Comparison of ENCODE assay signal across 8 cellular contexts in the genomic region with DNA sequence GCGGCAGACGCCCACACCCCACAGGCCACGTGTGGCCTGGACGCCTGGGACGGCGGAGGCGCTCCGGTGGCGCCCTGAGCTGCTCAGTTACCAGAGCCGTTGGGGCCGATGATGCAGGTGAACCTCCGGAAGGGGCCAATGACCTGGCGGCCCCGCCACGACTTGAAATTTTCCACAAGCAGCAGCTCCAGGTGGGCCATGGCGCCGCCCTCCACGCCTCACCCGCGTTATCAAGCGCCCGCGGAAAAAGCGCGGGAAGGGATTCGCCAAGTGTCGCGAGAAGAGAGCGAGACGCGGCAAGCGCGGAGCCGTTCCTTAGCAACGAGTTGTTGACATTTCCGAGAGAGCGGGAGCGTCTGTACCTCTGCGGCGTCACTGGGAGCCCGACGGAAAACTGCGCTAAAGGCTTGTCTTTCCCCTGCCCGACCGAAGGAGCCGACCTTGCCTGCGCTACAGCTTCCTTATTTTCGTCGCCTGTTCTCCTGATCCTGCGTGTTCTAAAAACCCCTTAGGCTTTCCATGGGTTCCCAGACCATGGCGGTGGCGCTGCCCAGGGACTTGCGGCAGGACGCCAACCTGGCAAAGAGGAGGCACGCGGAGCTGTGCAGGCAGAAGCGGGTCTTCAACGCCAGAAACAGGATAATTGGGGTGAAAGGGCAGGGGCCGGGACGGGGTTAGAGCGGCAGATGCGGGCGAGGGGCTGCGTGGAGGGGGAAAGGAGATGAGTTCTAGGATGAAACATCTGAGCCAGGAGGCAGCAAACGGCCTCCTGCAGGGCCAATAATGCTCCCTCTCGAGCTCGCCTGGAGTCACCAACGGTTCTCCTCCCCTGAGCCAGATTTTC. TPM values are rescaled to one million over a fixed set of nuclear protein-coding genes. Genes with fewer than 3 reads are reported as not detected.
A peak's percentile ranks its signal among the peaks of the same experiment; 100 is the strongest.
DNase-seq lines count a peak whose midpoint lies in the region; ATAC-seq and TF ChIP-seq lines count a peak whose summit lies in the region.

Gene RIBC2 (plus strand): TSS at position 326 of the 844 bp plus-strand sequence. CDS start 194 bp downstream, at position 520.
Gene SMC1B (minus strand): TSS at position 232 of the 844 bp plus-strand sequence. CDS start 32 bp downstream, at position 200.

- H3K9me3 Mint-ChIP-seq in CD4-positive, alpha-beta T cell, result no peaks in the 10 kb centered on the region
- H3K9me3 Mint-ChIP-seq in stimulated activated naive CD8-positive, alpha-beta T cell treated with anti-CD3 and anti-CD28 coated beads, Interleukin-15, amount 100 ng/mL, for 72 hours, result no peaks in the 10 kb centered on the region

- no peak for TF ChIP-seq EP300 in gastroesophageal sphincter (IDR thresholded peaks at IDR 0.05)

- DNase-seq in CD4-positive, alpha-beta T cell, result peak; percentile 59 to 79 (median 70)
- peak; percentile 85 for DNase-seq in HT-29 (ENCODE audit: low spot score)
- DNase-seq in RPMI8226, result peak; percentile 78
- peak; percentile 57 for DNase-seq in activated gamma-delta T cell treated with anti-CD3 and anti-CD28 coated beads, Interleukin-2, amount 50 U/mL, for 16 hours (ENCODE audit: low read depth)
- DNase-seq in stimulated activated naive CD8-positive, alpha-beta T cell treated with anti-CD3 and anti-CD28 coated beads, Interleukin-15, amount 100 ng/mL, for 72 hours, result peak; percentile 82 to 94

- no peaks in the 10 kb centered on the region for H3K36me3 Mint-ChIP-seq in CD4-positive, alpha-beta T cell (ENCODE audit: low read depth)

- peak within 1 kb of the TSS; percentile 9 to 52 for H3K4me3 ChIP-seq in gastroesophageal sphincter
- peak within 1 kb of the TSS; percentile 12 to 47 for H3K4me3 ChIP-seq in neutrophil (ENCODE audit: low read depth in 1 of 2, low read length in 1 of 2)

- H3K4me3 Mint-ChIP-seq in CD4-positive, alpha-beta T cell, result peak within 1 kb of the TSS; percentile 69
- peak within 1 kb of the TSS; percentile 87 to 92 for H3K4me3 Mint-ChIP-seq in stimulated activated naive CD8-positive, alpha-beta T cell treated with anti-CD3 and anti-CD28 coated beads, Interleukin-15, amount 100 ng/mL, for 72 hours

- H3K27me3 ChIP-seq in CD4-positive, alpha-beta T cell (ENCODE audit: control insufficient read depth, insufficient read depth, low read length), result no peaks in the 10 kb centered on the region
- H3K27me3 ChIP-seq in gastroesophageal sphincter (peaks cover 17% of the 10 kb centered on the region), neutrophil (peaks cover 9% of the 10 kb centered on the region)

- peaks cover 5% of the 10 kb centered on the region for H3K27me3 Mint-ChIP-seq in CD4-positive, alpha-beta T cell
- H3K27me3 Mint-ChIP-seq in stimulated activated naive CD8-positive, alpha-beta T cell treated with anti-CD3 and anti-CD28 coated beads, Interleukin-15, amount 100 ng/mL, for 72 hours, result peaks cover 8% of the 10 kb centered on the region

- intact Hi-C loops in CD4-positive, alpha-beta T cell (cut with DNase I, micrococcal nuclease), result no loop called here

- H3K4me1 ChIP-seq in gastroesophageal sphincter (peaks cover 0 to 14% (median 4%) of the 10 kb centered on the region in 3 donors), neutrophil (ENCODE audit: control insufficient read depth in 1 of 2, insufficient read depth in 1 of 2, low read depth in 1 of 2, low read length in 1 of 2) (peaks cover 14 to 15% of the 10 kb centered on the region in 2 experiments)

- no peak for TF ChIP-seq POLR2A in gastroesophageal sphincter (IDR thresholded peaks at IDR 0.05)

- peak within 1 kb of the TSS; percentile 33 for H3K27ac Mint-ChIP-seq in CD4-positive, alpha-beta T cell
- peak within 1 kb of the TSS; percentile 91 to 98 for H3K27ac Mint-ChIP-seq in stimulated activated naive CD8-positive, alpha-beta T cell treated with anti-CD3 and anti-CD28 coated beads, Interleukin-15, amount 100 ng/mL, for 72 hours

- H3K36me3 ChIP-seq in gastroesophageal sphincter, result no peaks in the 10 kb centered on the region
- peaks cover 6% of the 10 kb centered on the region for H3K36me3 ChIP-seq in neutrophil

- peak within 1 kb of the TSS; percentile 50 for H3K27ac ChIP-seq in CD4-positive, alpha-beta T cell (ENCODE audit: low read depth, low read length)
- H3K27ac ChIP-seq in gastroesophageal sphincter, result peak within 1 kb of the TSS in 2 of 4 donors; percentile 30 to 46
- no peak within 1 kb of the TSS for H3K27ac ChIP-seq in neutrophil

- POLR2A ChIA-PET in CD4-positive, alpha-beta T cell (lab: Charles Lee), result interaction anchor here (0.6 kb wide), 1 partner anchor 77 kb away, joined by 3 read pairs; no protein-coding TSS in a partner anchor

- 3 to 4% methylated on average over 13 of the region's 68 CpGs for WGBS in gastroesophageal sphincter (ENCODE audit: low coverage in 1 of 2), 2 donors

- no peaks in the 10 kb centered on the region for H3K9me3 ChIP-seq in CD4-positive, alpha-beta T cell (ENCODE audit: control insufficient read depth, low read length)
- H3K9me3 ChIP-seq in gastroesophageal sphincter, result no peaks in the 10 kb centered on the region
- no peaks in the 10 kb centered on the region for H3K9me3 ChIP-seq in neutrophil

- no peak for TF ChIP-seq CTCF in CD4-positive, alpha-beta T cell (IDR thresholded peaks at IDR 0.05)
- TF ChIP-seq CTCF in gastroesophageal sphincter (IDR thresholded peaks at IDR 0.05), result peak in 1 of 4 experiments; percentile 20
- TF ChIP-seq CTCF in neutrophil (IDR thresholded peaks at IDR 0.05), result no peak

- CTCF ChIA-PET in CD4-positive, alpha-beta T cell (lab: Charles Lee), result interaction anchor here (2.1 kb wide), 1 partner anchor 24 kb away, joined by 6 read pairs; no protein-coding TSS in a partner anchor

- H3K4me1 Mint-ChIP-seq in CD4-positive, alpha-beta T cell (ENCODE audit: low read depth), result peaks cover 6% of the 10 kb centered on the region
- H3K4me1 Mint-ChIP-seq in stimulated activated naive CD8-positive, alpha-beta T cell treated with anti-CD3 and anti-CD28 coated beads, Interleukin-15, amount 100 ng/mL, for 72 hours, result peaks cover 15% of the 10 kb centered on the region

- ATAC-seq in CD4-positive, alpha-beta T cell (ENCODE audit: poor library complexity), result peak; percentile 93
- ATAC-seq in gastroesophageal sphincter, result peak; percentile 89
- ATAC-seq in stimulated activated naive CD8-positive, alpha-beta T cell treated with anti-CD3 and anti-CD28 coated beads, Interleukin-15, amount 100 ng/mL, for 72 hours, result peak; percentile 97
- ATAC-seq in HG02852 (IDR thresholded peaks at IDR 0.05; ENCODE audit: unreplicated experiment), result no peak

RNA-seq across cellular contexts. Expression of gene RIBC2, which starts in this region (rescaled TPM):
- total RNA-seq in CD4-positive, alpha-beta T cell, result under 1 TPM in 1 of 2 experiments, not detected in 1; 0.41 TPM
- 3.5 and 6.4 TPM in 2 replicates for total RNA-seq in HT-29 (2014; rRNA removed; shearing (Covaris generic))
- 1 to 10 TPM in 1 of 4 donors, under 1 TPM in 1, not detected in 2; 0.94 to 1.1 TPM for total RNA-seq in gastroesophageal sphincter

RNA-seq across cellular contexts. Expression of gene SMC1B, which starts in this region (rescaled TPM):
- not detected for total RNA-seq in CD4-positive, alpha-beta T cell
- total RNA-seq in HT-29 (2014; rRNA removed; shearing (Covaris generic)), result not detected in 2 replicates
- total RNA-seq in gastroesophageal sphincter, result not detected

Comparison
In these comparisons a context has a peak if more than half of its experiments do, and no peak if none do; other contexts are left out.
1. Peak in DNase-seq, ATAC-seq and H3K27ac ChIP-seq in CD4-positive, alpha-beta T cell; RNA of the genes that start here not detected or under 1 TPM.